In the genomic region with DNA sequence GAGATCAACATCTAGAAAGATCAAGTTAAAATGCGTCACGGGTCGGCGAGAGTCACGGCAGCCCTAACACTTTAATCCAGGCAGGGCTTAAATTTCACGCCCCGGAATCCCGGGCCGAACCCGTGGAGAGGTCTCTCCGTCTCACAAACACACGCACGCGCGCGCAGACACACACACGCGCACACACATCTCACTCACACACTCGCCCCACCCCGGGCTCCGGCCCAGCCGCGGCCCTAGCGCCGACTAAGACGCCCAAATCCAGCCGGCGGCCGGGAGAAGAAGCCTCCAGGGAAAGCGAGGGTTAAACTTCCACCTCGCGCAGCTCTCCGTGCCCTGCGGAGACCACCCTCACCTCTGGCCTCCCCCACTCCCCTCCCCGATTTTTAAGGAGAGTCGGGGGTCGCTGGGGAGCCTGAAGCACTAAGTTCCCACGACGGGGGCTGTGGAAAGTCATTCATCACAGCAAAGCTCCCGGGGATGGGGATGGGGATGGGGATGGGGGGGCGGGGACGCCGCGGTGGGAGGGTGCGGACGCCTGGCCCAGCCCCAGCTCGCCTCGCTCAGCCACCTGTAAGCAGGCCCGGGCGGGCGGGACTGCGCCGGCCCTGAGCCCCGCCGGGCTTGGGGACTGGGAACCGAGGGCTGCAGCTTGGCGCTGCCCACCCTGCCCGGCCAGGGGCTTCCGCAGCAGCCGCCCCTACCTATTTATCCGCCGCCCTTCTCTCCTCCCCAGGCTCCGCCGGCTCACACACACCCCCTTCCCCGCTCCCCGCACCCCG, we compare ENCODE assay signal across 9 cellular contexts. TPM values are rescaled to one million over a fixed set of nuclear protein-coding genes. Genes with fewer than 3 reads are reported as not detected.
A peak's percentile ranks its signal among the peaks of the same experiment; 100 is the strongest.
DNase-seq lines count a peak whose midpoint lies in the region; ATAC-seq and TF ChIP-seq lines count a peak whose summit lies in the region.
"Had no signal": no experiment of that assay in that cellular context is flagged by ENCODE, and none has a peak within 500 bp of the region (broad histone marks: within the 10 kb centered on the region; RNA-seq: fewer than 3 reads in every experiment).

No MANE protein-coding gene starts in this region.

- intact Hi-C loops in left ventricle myocardium inferior (cut with micrococcal nuclease) (no loop called here), OCI-LY7 (cut with micrococcal nuclease; ENCODE audit: unreplicated experiment) (no loop called here)

- H3K23ac ChIP-seq in trophoblast cell (ENCODE audit: low read length), result no peak overlapping the region

- peak overlapping the region; percentile 8 for H2BK120ac ChIP-seq in trophoblast cell (ENCODE audit: insufficient read depth, low read length, poor library complexity)

- H3K4me1 ChIP-seq in left ventricle myocardium inferior (peaks cover 88% of the 10 kb centered on the region), trophoblast cell (ENCODE audit: control insufficient read depth in 1 of 2, insufficient read depth in 2 of 2, low read length in 2 of 2) (peaks cover 22 to 37% of the 10 kb centered on the region in 2 experiments), OCI-LY7 (ENCODE audit: insufficient read depth, low read length, poor library complexity, severe bottlenecking) (no peaks in the 10 kb centered on the region)

- H4K8ac ChIP-seq in trophoblast cell (ENCODE audit: low read depth, low read length), result peak overlapping the region; percentile 34

- no peaks in the 10 kb centered on the region for H3K9me3 ChIP-seq in left ventricle myocardium inferior (replicated peaks)
- peaks cover 2% of the 10 kb centered on the region for H3K9me3 ChIP-seq in trophoblast cell (ENCODE audit: insufficient read depth, low read depth, low read length)
- no peaks in the 10 kb centered on the region for H3K9me3 ChIP-seq in OCI-LY7 (ENCODE audit: low read length)

- H3K4me3 ChIP-seq in left ventricle myocardium inferior, result peak overlapping the region; percentile 93
- peak overlapping the region; percentile 77 for H3K4me3 ChIP-seq in trophoblast cell (ENCODE audit: low read depth, low read length)
- no peak overlapping the region for H3K4me3 ChIP-seq in OCI-LY7 (ENCODE audit: low read depth, low read length, poor library complexity, severe bottlenecking)

- TF ChIP-seq CTCF in left ventricle myocardium inferior (IDR thresholded peaks at IDR 0.05; ENCODE audit: borderline replicate concordance) (no peak), OCI-LY7 (conservative IDR thresholded peaks at IDR 0.05; ENCODE audit: low read length) (no peak)

- no peak overlapping the region for H4K12ac ChIP-seq in trophoblast cell (ENCODE audit: low read depth, low read length)

- peak overlapping the region; percentile 70 for H3K18ac ChIP-seq in trophoblast cell (ENCODE audit: low read length)

- no peak overlapping the region for H2AK5ac ChIP-seq in trophoblast cell (ENCODE audit: low read length)

- H2AFZ ChIP-seq in trophoblast cell (ENCODE audit: insufficient read depth, low read length, poor library complexity) (no peak overlapping the region), OCI-LY7 (ENCODE audit: low read length) (no peak overlapping the region)

- no peak overlapping the region for H2BK12ac ChIP-seq in trophoblast cell (ENCODE audit: low read length)

- DNase-seq in C1 segment of cervical spinal cord (lab: John Stamatoyannopoulos, UW) (peak in 10 of 14 donors; percentile 19 to 70 (median 44)), HuH-7.5 (ENCODE audit: low spot score) (peak; percentile 82), amniotic epithelial cell (ENCODE audit: low read depth) (peak; percentile 64), left ventricle myocardium inferior (peak; percentile 77), trophoblast cell (peak in 1 of 2 donors; percentile 16), erythroblast (lab: John Stamatoyannopoulos, UW) (no peak), OCI-LY7 (ENCODE audit: low spot score) (no peak)

- peaks cover 7% of the 10 kb centered on the region for H3K79me1 ChIP-seq in trophoblast cell (ENCODE audit: low read length)

- H3K9ac ChIP-seq in trophoblast cell (ENCODE audit: low read length), result no peak overlapping the region
- H3K9ac ChIP-seq: KMS-11 had no signal

- TF ChIP-seq POLR2A in erythroblast (IDR thresholded peaks at IDR 0.05; ENCODE audit: low read length), result no peak

- peak overlapping the region; percentile 45 for H3K14ac ChIP-seq in trophoblast cell (ENCODE audit: low read length)

- POLR2A ChIA-PET in OCI-LY7 (lab: Charles Lee), result no interaction called here

- H3K27ac ChIP-seq in left ventricle myocardium inferior (replicated peaks), result peak overlapping the region; percentile 90
- H3K27ac ChIP-seq in trophoblast cell (ENCODE audit: low read depth, low read length), result no peak overlapping the region
- H3K27ac ChIP-seq in OCI-LY7 (ENCODE audit: low read depth, low read length, poor library complexity, severe bottlenecking), result no peak overlapping the region
- H3K27ac ChIP-seq: KMS-11 had no signal

- BruUV-seq in OCI-LY7 (replicated peaks; lab: Mats Ljungman, UMichigan), result no TSS peak

- no CpG with 5 or more reads among the region's 67 CpGs for WGBS in trophoblast cell (ENCODE audit: extremely low coverage, insufficient coverage, insufficient read length)

- no peaks in the 10 kb centered on the region for H4K20me1 ChIP-seq in OCI-LY7 (ENCODE audit: insufficient read depth, low read length)

- H4K91ac ChIP-seq in trophoblast cell (ENCODE audit: low read depth, low read length), result no peak overlapping the region

- CTCF ChIA-PET in OCI-LY7 (lab: Charles Lee; ENCODE audit: unreplicated experiment), result no interaction called here

- no peak for ATAC-seq in HG02973 (IDR thresholded peaks at IDR 0.05; ENCODE audit: unreplicated experiment)

- H2BK5ac ChIP-seq in trophoblast cell (ENCODE audit: low read depth, low read length, poor library complexity), result no peak overlapping the region

- H3K4ac ChIP-seq in trophoblast cell (ENCODE audit: low read depth, low read length), result peak overlapping the region; percentile 47

- H3K36me3 ChIP-seq in left ventricle myocardium inferior (no peaks in the 10 kb centered on the region), trophoblast cell (ENCODE audit: control insufficient read depth in 1 of 2, insufficient read depth in 2 of 2, low read length in 2 of 2) (no peaks in the 10 kb centered on the region), OCI-LY7 (ENCODE audit: insufficient read depth, low read length) (no peaks in the 10 kb centered on the region)

- H3K27me3 ChIP-seq in left ventricle myocardium inferior (ENCODE audit: low read depth) (peaks cover 50% of the 10 kb centered on the region), trophoblast cell (ENCODE audit: insufficient read depth, low read length) (peaks cover 34% of the 10 kb centered on the region)

- no peaks in the 10 kb centered on the region for H3K9me2 ChIP-seq in OCI-LY7 (ENCODE audit: insufficient read depth, low read length)

- H3K79me2 ChIP-seq in trophoblast cell (ENCODE audit: control insufficient read depth, insufficient read depth, low read length, poor library complexity) (peaks cover 4% of the 10 kb centered on the region), OCI-LY7 (ENCODE audit: insufficient read depth, low read depth, low read length) (no peaks in the 10 kb centered on the region)

- H3K4me2 ChIP-seq in trophoblast cell (ENCODE audit: low read length) (peak overlapping the region; percentile 70), OCI-LY7 (ENCODE audit: low read length) (no peak overlapping the region)
- H3K4me2 ChIP-seq: KMS-11 had no signal

RNA-seq across cellular contexts. Expression of a gene that starts 1.6 kb away (rescaled TPM):
- total RNA-seq in left ventricle myocardium inferior (26.0 TPM), OCI-LY7 (2022) (not detected in 2 replicates)
- 9.7 and 10.6 TPM in 2 replicates for polyA plus RNA-seq in trophoblast cell (2013)
- total RNA-seq in OCI-LY7 (2014; rRNA removed; shearing (Covaris generic)), result not detected in 2 replicates

Comparison
In these comparisons a context has a peak if more than half of its experiments do, and no peak if none do; other contexts are left out.
1. DNase-seq: peak in C1 segment of cervical spinal cord (10 of 14), HuH-7.5 (single experiment), amniotic epithelial cell (single experiment) and left ventricle myocardium inferior (single experiment); none in erythroblast (0 of 2) and OCI-LY7 (single experiment).
2. RNA of a gene that starts 1.6 kb away (total RNA-seq): 26.0 TPM in left ventricle myocardium inferior (single experiment); not detected in OCI-LY7; every median in the first group is over 10 times any median in the second.